ENCODE assay signal across 8 cellular contexts in the genomic region with DNA sequence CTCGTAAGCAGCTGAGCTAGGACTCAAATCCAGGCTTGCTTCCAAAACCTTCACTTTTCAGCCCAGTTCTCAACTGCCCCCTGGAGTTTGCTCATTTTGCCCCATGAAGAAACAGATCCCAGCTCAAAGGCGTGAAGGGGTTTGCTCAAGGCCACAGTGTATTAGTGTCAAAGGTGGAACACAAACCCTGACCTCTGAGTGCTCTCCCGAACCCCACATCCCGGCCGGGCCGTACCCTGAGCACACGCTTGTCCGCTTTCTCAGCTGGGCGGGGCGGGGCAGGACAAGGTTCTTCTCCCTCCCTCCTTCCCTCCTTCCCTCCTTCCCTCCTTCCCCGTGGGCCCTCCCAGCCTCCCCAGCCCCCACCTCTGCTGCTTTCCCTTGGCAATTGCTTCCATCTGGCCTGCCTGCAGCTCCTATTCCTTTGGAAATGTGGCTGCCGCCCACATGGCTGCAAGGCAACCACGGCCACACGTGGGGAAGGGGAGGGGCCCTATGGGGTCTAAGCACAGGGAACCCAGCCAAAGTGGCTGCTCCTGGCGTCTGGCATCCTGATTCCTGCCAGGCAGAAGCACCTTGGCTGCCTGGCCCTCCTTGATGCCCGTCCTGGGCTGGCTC. TPM values are rescaled to one million over a fixed set of nuclear protein-coding genes. Genes with fewer than 3 reads are reported as not detected.
DNase-seq lines count a peak whose midpoint lies in the region; ATAC-seq and TF ChIP-seq lines count a peak whose summit lies in the region.

No MANE protein-coding gene starts in this region.

- H3K27me3 Mint-ChIP-seq in activated naive CD8-positive, alpha-beta T cell treated with anti-CD3 and anti-CD28 coated beads, Interleukin-2, amount 50 U/mL, for 24 hours = no peaks in the 10 kb centered on the region

- no peak for TF ChIP-seq CTCF in vagina (IDR thresholded peaks at IDR 0.05)

- no peak for ATAC-seq in HG03378 (IDR thresholded peaks at IDR 0.05; ENCODE audit: unreplicated experiment)
- ATAC-seq in activated naive CD8-positive, alpha-beta T cell treated with anti-CD3 and anti-CD28 coated beads, Interleukin-2, amount 50 U/mL, for 24 hours = no peak

- H3K9me3 Mint-ChIP-seq in activated naive CD8-positive, alpha-beta T cell treated with anti-CD3 and anti-CD28 coated beads, Interleukin-2, amount 50 U/mL, for 24 hours = no peaks in the 10 kb centered on the region

- H3K27ac ChIP-seq in vagina = peak overlapping the region; percentile 88

- H3K4me3 ChIP-seq in vagina = peak overlapping the region in 1 of 2 donors; percentile 36

- H3K4me3 Mint-ChIP-seq in activated naive CD8-positive, alpha-beta T cell treated with anti-CD3 and anti-CD28 coated beads, Interleukin-2, amount 50 U/mL, for 24 hours = no peak overlapping the region

- DNase-seq in NCI-H524 (lab: John Stamatoyannopoulos, UW) (peak; percentile 63 to 75), NCI-H524 treated with DMSO at 0.1 percent for 48 hours (lab: John Stamatoyannopoulos, UW) (no peak), dedifferentiated amniotic fluid mesenchymal stem cell (ENCODE audit: extremely low spot score) (peak; percentile 69), medulla oblongata (ENCODE audit: extremely low spot score) (peak; percentile 78), vagina (ENCODE audit: extremely low spot score in 2 of 2) (peak in 1 of 2 donors; percentile 90), A172 (ENCODE audit: low spot score) (no peak)
- DNase-seq in activated naive CD8-positive, alpha-beta T cell treated with anti-CD3 and anti-CD28 coated beads, Interleukin-2, amount 50 U/mL, for 24 hours = no peak

- no peaks in the 10 kb centered on the region for H3K27me3 ChIP-seq in vagina

- no peak for TF ChIP-seq POLR2A in vagina (IDR thresholded peaks at IDR 0.05)

- no peaks in the 10 kb centered on the region for H3K36me3 Mint-ChIP-seq in activated naive CD8-positive, alpha-beta T cell treated with anti-CD3 and anti-CD28 coated beads, Interleukin-2, amount 50 U/mL, for 24 hours (ENCODE audit: low read depth)

- intact Hi-C loops in vagina (cut with DNase I) = loop anchor here (5.0 kb wide), 1 partner anchor 58 kb away; no protein-coding TSS in a partner anchor

- H3K4me1 Mint-ChIP-seq in activated naive CD8-positive, alpha-beta T cell treated with anti-CD3 and anti-CD28 coated beads, Interleukin-2, amount 50 U/mL, for 24 hours = peaks cover 7% of the 10 kb centered on the region

- H3K27ac Mint-ChIP-seq in activated naive CD8-positive, alpha-beta T cell treated with anti-CD3 and anti-CD28 coated beads, Interleukin-2, amount 50 U/mL, for 24 hours = no peak overlapping the region

- peaks cover 73% of the 10 kb centered on the region for H3K4me1 ChIP-seq in vagina

- H3K36me3 ChIP-seq in vagina = no peaks in the 10 kb centered on the region

- no peaks in the 10 kb centered on the region for H3K9me3 ChIP-seq in vagina

RNA-seq across cellular contexts. Expression of a gene that starts 4.1 kb away (rescaled TPM):
- total RNA-seq in vagina = 41.5 TPM
- 16.7 and 19.4 TPM in 2 replicates for total RNA-seq in A172 (2014; rRNA removed; shearing (Covaris generic))

RNA-seq across cellular contexts. Expression of a gene that starts 55.7 kb away (rescaled TPM):
- total RNA-seq in vagina = 15.5 TPM
- 16.2 and 16.6 TPM in 2 replicates for total RNA-seq in A172 (2014; rRNA removed; shearing (Covaris generic))

Comparison
In these comparisons a context has a peak if more than half of its experiments do, and no peak if none do; other contexts are left out.
1. DNase-seq: peak in NCI-H524 (2 of 2), dedifferentiated amniotic fluid mesenchymal stem cell (single experiment) and medulla oblongata (single experiment); none in NCI-H524 treated with DMSO at 0.1 percent for 48 hours (single experiment), A172 (single experiment) and activated naive CD8-positive, alpha-beta T cell treated with anti-CD3 and anti-CD28 coated beads, Interleukin-2, amount 50 U/mL, for 24 hours (single experiment).